ENCODE assay signal across 8 cellular contexts in the genomic region with DNA sequence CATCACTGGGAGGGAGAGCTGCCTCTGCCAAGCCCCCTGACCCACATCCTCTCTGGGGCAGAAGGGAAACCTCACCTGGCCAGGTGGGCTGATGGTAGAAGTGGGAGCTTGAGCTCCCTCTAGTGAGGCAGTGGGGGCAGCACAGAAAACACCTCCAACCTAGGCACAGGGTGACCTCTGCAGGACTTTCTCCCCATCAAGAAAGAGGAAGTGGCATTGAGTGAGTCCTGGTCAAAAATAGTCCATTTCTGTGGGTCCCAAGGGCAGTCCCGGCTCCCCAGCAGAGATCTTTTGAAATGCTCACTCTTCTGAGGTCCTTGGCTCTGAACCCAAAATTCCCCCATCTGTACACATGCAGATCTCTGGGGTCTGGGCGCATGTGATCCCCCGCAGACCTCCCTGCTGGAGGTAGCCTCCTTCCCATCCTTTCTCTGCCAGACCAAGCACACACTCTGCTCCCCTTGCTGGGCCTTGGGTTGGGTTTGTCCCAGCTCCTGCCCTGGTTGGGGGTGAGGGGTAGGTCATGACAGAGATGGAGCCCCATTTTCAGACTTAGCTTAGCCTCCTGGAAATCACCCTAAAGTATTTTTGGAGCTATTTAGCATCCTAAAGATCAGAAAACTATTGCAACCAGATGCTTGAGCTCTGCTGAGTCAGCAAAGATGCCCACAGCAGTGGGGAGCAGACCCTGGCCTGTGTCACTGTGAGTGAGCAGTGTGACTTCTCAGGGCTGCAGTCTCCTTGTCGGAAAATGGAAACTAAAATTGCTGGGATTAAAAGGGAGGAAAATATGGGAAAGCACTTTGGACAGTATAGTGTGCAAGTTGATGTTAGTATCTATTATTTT. TPM values are rescaled to one million over a fixed set of nuclear protein-coding genes. Genes with fewer than 3 reads are reported as not detected.
DNase-seq lines count a peak whose midpoint lies in the region; ATAC-seq and TF ChIP-seq lines count a peak whose summit lies in the region.

No MANE protein-coding gene starts in this region.

- peak; percentile 99 for TF ChIP-seq CTCF in GM10266 (IDR thresholded peaks at IDR 0.05; ENCODE audit: control insufficient read depth, insufficient read depth, low read depth, missing control alignments)
- TF ChIP-seq CTCF in LNCaP clone FGC (IDR thresholded peaks at IDR 0.05; ENCODE audit: control insufficient read depth, extremely low read depth, insufficient read depth): peak; percentile 63
- TF ChIP-seq CTCF in heart right ventricle (IDR thresholded peaks at IDR 0.05): peak; percentile 19 to 72 (median 46)
- TF ChIP-seq CTCF in type B pancreatic cell (conservative IDR thresholded peaks at IDR 0.05): no peak

- CTCF ChIA-PET in activated CD8-positive, alpha-beta memory T cell treated with anti-CD3 and anti-CD28 coated beads, Interleukin-2, amount 10 ng/mL, durations not matched to agents 7 days and 5 days (lab: Charles Lee): interaction anchor here (0.8 to 7.6 kb wide), 35 partner anchors 9 to 345 kb away, joined by 3 to 205 read pairs (median 7); a partner anchor contains a TSS

- no peaks in the 10 kb centered on the region for H3K27me3 Mint-ChIP-seq in activated CD8-positive, alpha-beta memory T cell treated with anti-CD3 and anti-CD28 coated beads, Interleukin-2, amount 10 ng/mL, durations not matched to agents 7 days and 5 days
- peaks cover 20% of the 10 kb centered on the region for H3K27me3 Mint-ChIP-seq in type B pancreatic cell

- WGBS in heart right ventricle, 2 donors: 88 to 96% methylated on average over 4 of the region's 4 CpGs

- ATAC-seq in GM21737 (IDR thresholded peaks at IDR 0.05; ENCODE audit: unreplicated experiment): peak; percentile 73
- peak; percentile 76 for ATAC-seq in activated CD8-positive, alpha-beta memory T cell treated with anti-CD3 and anti-CD28 coated beads, Interleukin-2, amount 10 ng/mL, durations not matched to agents 7 days and 5 days
- peak in 5 of 8 donors; percentile 43 to 58 (median 51) for ATAC-seq in heart right ventricle

- no peaks in the 10 kb centered on the region for H3K9me3 Mint-ChIP-seq in activated CD8-positive, alpha-beta memory T cell treated with anti-CD3 and anti-CD28 coated beads, Interleukin-2, amount 10 ng/mL, durations not matched to agents 7 days and 5 days (ENCODE audit: low read depth)
- no peaks in the 10 kb centered on the region for H3K9me3 Mint-ChIP-seq in type B pancreatic cell

- intact Hi-C loops in heart right ventricle (cut with DNase I): loop anchor here in 4 of 10 donors (2.0 to 5.0 kb wide), 3 partner anchors 62 to 72 kb away; no protein-coding TSS in a partner anchor

- H3K36me3 Mint-ChIP-seq in activated CD8-positive, alpha-beta memory T cell treated with anti-CD3 and anti-CD28 coated beads, Interleukin-2, amount 10 ng/mL, durations not matched to agents 7 days and 5 days: peaks cover 2% of the 10 kb centered on the region
- H3K36me3 Mint-ChIP-seq in type B pancreatic cell: no peaks in the 10 kb centered on the region

- no peaks in the 10 kb centered on the region for H3K36me3 ChIP-seq in heart right ventricle

- DNase-seq in GM10266 (ENCODE audit: extremely low spot score): peak; percentile 74
- no peak for DNase-seq in LNCaP clone FGC (ENCODE audit: low read depth)
- peak; percentile 82 for DNase-seq in activated CD8-positive, alpha-beta memory T cell treated with anti-CD3 and anti-CD28 coated beads, Interleukin-2, amount 10 ng/mL, durations not matched to agents 7 days and 5 days
- no peak for DNase-seq in heart right ventricle
- peak; percentile 35 for DNase-seq in stimulated activated CD8-positive, alpha-beta memory T cell treated with anti-CD3 and anti-CD28 coated beads, Interleukin-4, amount 100 ng/mL, for 4 hours (ENCODE audit: low read depth in 2 of 2, low spot score in 1 of 2)
- no peak for DNase-seq in type B pancreatic cell (ENCODE audit: extremely low spot score, unreplicated experiment)
- no peak for DNase-seq in GOT3 (lab: John Stamatoyannopoulos, UW)

- H3K4me3 ChIP-seq in LNCaP clone FGC (ENCODE audit: low read depth, low read length) (no peak overlapping the region), heart right ventricle (no peak overlapping the region)

- H3K4me1 Mint-ChIP-seq in activated CD8-positive, alpha-beta memory T cell treated with anti-CD3 and anti-CD28 coated beads, Interleukin-2, amount 10 ng/mL, durations not matched to agents 7 days and 5 days: peaks cover 36% of the 10 kb centered on the region
- H3K4me1 Mint-ChIP-seq in type B pancreatic cell (ENCODE audit: unreplicated experiment): peaks cover 35% of the 10 kb centered on the region

- no peaks in the 10 kb centered on the region for H3K27me3 ChIP-seq in heart right ventricle

- peaks cover 0 to 49% (median 0%) of the 10 kb centered on the region in 9 donors for H3K4me1 ChIP-seq in heart right ventricle

- H3K4me3 Mint-ChIP-seq in activated CD8-positive, alpha-beta memory T cell treated with anti-CD3 and anti-CD28 coated beads, Interleukin-2, amount 10 ng/mL, durations not matched to agents 7 days and 5 days: no peak overlapping the region
- H3K4me3 Mint-ChIP-seq in type B pancreatic cell: no peak overlapping the region

- no peak overlapping the region for H3K27ac Mint-ChIP-seq in activated CD8-positive, alpha-beta memory T cell treated with anti-CD3 and anti-CD28 coated beads, Interleukin-2, amount 10 ng/mL, durations not matched to agents 7 days and 5 days
- H3K27ac Mint-ChIP-seq in type B pancreatic cell: no peak overlapping the region

- no peaks in the 10 kb centered on the region for H3K9me3 ChIP-seq in heart right ventricle

- no peak overlapping the region for H3K27ac ChIP-seq in heart right ventricle

RNA-seq across cellular contexts. Expression of a gene that starts 41.6 kb away (rescaled TPM):
- total RNA-seq in activated CD8-positive, alpha-beta memory T cell treated with anti-CD3 and anti-CD28 coated beads, Interleukin-2, amount 10 ng/mL, durations not matched to agents 7 days and 5 days: 100 to 1,000 TPM; 393 to 419 TPM
- total RNA-seq in heart right ventricle: 10 to 100 TPM in 2 of 10 donors, 1 to 10 TPM in 8; 3.2 to 35.1 (median 4.6) TPM
- 1 to 10 TPM; 2.7 to 5.2 TPM for polyA plus RNA-seq in heart right ventricle
- total RNA-seq in type B pancreatic cell (ENCODE audit: low replicate concordance): not detected in 2 replicates

RNA-seq across cellular contexts. Expression of a gene that starts 50.0 kb away (rescaled TPM):
- not detected for total RNA-seq in activated CD8-positive, alpha-beta memory T cell treated with anti-CD3 and anti-CD28 coated beads, Interleukin-2, amount 10 ng/mL, durations not matched to agents 7 days and 5 days
- total RNA-seq in heart right ventricle: 1 to 10 TPM in 7 of 10 donors, under 1 TPM in 3; 0.90 to 2.8 (median 1.2) TPM
- polyA plus RNA-seq in heart right ventricle: 1 to 10 TPM; 1.2 to 2.7 TPM
- 0.12 and 0.34 TPM in 2 replicates for total RNA-seq in type B pancreatic cell (ENCODE audit: low replicate concordance)

Comparison
In these comparisons a context has a peak if more than half of its experiments do, and no peak if none do; other contexts are left out.
1. DNase-seq: peak in GM10266 (single experiment), activated CD8-positive, alpha-beta memory T cell treated with anti-CD3 and anti-CD28 coated beads, Interleukin-2, amount 10 ng/mL, durations not matched to agents 7 days and 5 days (single experiment) and stimulated activated CD8-positive, alpha-beta memory T cell treated with anti-CD3 and anti-CD28 coated beads, Interleukin-4, amount 100 ng/mL, for 4 hours (2 of 2); none in LNCaP clone FGC (single experiment), heart right ventricle (0 of 2), type B pancreatic cell (single experiment) and GOT3 (single experiment).
2. RNA of a gene that starts 41.6 kb away (total RNA-seq): 393 to 419 TPM in activated CD8-positive, alpha-beta memory T cell treated with anti-CD3 and anti-CD28 coated beads, Interleukin-2, amount 10 ng/mL, durations not matched to agents 7 days and 5 days; 3.2 to 35.1 TPM in heart right ventricle and not detected in type B pancreatic cell; every median in the first group is over 10 times any median in the second.
3. Peak in every context shown above with its lines, with median percentiles within 50 percentile points of each other: ATAC-seq.